1 cellular context compared by ENCODE assay signal in the genomic region with DNA sequence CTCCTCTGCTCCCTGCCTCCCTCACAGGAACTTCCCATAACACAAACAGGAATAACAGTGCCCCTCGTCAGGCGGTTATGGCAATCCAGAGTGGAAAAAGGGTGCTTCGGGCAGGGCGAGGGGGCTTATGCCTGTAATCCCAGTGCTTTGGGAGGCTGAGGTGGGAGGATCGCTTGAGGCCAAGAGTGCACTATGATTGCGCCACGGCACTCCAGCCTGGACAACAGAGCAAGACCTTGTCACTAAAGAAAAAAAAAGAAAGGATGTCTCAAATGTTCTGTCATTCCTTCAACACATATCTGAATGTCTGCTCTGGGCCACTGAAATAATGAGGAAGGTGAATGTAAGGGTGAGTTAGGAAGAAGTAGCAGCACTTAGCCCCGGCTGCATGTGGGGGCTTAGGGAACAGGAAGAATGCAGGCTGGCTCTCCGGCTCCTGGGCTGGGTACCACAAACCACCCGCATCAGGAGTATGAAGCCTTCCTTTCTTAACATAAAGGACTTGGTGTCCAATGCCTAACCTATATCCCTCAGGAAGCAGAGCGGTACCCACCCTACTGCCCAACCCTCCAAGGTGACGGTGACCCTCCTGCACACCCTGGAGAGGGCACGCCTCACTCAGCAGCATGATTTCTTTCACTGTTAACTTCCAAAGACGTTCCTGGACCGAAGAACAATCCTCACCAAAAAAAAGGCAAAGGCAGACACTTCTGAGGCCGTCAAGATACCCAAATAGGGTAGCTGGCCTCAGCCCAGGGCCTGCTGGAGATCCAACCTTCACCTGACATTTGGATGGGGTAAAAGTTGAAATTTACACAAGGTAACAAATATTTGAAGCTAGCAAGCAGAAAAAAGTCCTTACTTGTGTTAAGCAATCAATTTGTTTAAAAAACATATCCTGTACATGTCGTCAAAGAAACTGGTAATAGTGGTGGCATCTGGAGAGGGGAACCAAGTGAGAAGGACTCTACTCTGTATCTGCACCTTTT.
TF ChIP-seq lines count a peak whose summit lies in the region.

No MANE protein-coding gene starts in this region.

TF ChIP-seq in HepG2, 621 proteins besides CTCF, POLR2A, EP300 and RAD21:
- TF ChIP-seq PPARG (CRISPR knock-in tag; conservative IDR thresholded peaks at IDR 0.05) (peak; percentile 78), TAF15 (IDR thresholded peaks at IDR 0.05; ENCODE audit: low read depth, low read length, poor library complexity, severe bottlenecking) (no peak), ZNF121 (CRISPR knock-in tag; IDR thresholded peaks at IDR 0.05) (peak; percentile 92), ZSCAN29 (CRISPR knock-in tag; conservative IDR thresholded peaks at IDR 0.05) (no peak), ZC3H4 (CRISPR knock-in tag; IDR thresholded peaks at IDR 0.05; ENCODE audit: borderline replicate concordance) (no peak), ETV5 (CRISPR knock-in tag; IDR thresholded peaks at IDR 0.05; ENCODE audit: borderline replicate concordance) (no peak), ISX (CRISPR knock-in tag; conservative IDR thresholded peaks at IDR 0.05) (no peak), TSC22D2 (CRISPR knock-in tag; IDR thresholded peaks at IDR 0.05; ENCODE audit: borderline replicate concordance) (no peak), MXI1 (IDR thresholded peaks at IDR 0.05; ENCODE audit: borderline replicate concordance, low read depth, low read length) (no peak), BHLHE40 (IDR thresholded peaks at IDR 0.05; ENCODE audit: low read length) (no peak), BCL6 (CRISPR knock-in tag; IDR thresholded peaks at IDR 0.05) (peak; percentile 34; the same call in 1 of the 2 replicates), ZNF614 (CRISPR knock-in tag; IDR thresholded peaks at IDR 0.05; ENCODE audit: borderline replicate concordance) (no peak), NR2F6 (IDR thresholded peaks at IDR 0.05) (no peak), NR2F6 (CRISPR knock-in tag; IDR thresholded peaks at IDR 0.05) (no peak), CEBPG (CRISPR knock-in tag; IDR thresholded peaks at IDR 0.05) (peak; percentile 52), KMT2B (CRISPR knock-in tag; IDR thresholded peaks at IDR 0.05) (no peak), KLF9 (CRISPR knock-in tag; IDR thresholded peaks at IDR 0.05; ENCODE audit: low read depth) (no peak), ZNF124 (CRISPR knock-in tag; IDR thresholded peaks at IDR 0.05) (0 out of 2 replicates have a peak, but pooled peaks have one; percentile 21), BRCA1 (CRISPR knock-in tag; IDR thresholded peaks at IDR 0.05) (no peak)
- TF ChIP-seq, protein P1, sequence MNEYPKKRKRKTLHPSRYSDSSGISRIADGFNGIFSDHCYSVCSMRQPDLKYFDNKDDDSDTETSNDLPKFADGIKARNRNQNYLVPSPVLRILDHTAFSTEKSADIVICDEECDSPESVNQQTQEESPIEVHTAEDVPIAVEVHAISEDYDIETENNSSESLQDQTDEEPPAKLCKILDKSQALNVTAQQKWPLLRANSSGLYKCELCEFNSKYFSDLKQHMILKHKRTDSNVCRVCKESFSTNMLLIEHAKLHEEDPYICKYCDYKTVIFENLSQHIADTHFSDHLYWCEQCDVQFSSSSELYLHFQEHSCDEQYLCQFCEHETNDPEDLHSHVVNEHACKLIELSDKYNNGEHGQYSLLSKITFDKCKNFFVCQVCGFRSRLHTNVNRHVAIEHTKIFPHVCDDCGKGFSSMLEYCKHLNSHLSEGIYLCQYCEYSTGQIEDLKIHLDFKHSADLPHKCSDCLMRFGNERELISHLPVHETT (CRISPR knock-in tag; conservative IDR thresholded peaks at IDR 0.05): no peak
- TF ChIP-seq, protein P2, sequence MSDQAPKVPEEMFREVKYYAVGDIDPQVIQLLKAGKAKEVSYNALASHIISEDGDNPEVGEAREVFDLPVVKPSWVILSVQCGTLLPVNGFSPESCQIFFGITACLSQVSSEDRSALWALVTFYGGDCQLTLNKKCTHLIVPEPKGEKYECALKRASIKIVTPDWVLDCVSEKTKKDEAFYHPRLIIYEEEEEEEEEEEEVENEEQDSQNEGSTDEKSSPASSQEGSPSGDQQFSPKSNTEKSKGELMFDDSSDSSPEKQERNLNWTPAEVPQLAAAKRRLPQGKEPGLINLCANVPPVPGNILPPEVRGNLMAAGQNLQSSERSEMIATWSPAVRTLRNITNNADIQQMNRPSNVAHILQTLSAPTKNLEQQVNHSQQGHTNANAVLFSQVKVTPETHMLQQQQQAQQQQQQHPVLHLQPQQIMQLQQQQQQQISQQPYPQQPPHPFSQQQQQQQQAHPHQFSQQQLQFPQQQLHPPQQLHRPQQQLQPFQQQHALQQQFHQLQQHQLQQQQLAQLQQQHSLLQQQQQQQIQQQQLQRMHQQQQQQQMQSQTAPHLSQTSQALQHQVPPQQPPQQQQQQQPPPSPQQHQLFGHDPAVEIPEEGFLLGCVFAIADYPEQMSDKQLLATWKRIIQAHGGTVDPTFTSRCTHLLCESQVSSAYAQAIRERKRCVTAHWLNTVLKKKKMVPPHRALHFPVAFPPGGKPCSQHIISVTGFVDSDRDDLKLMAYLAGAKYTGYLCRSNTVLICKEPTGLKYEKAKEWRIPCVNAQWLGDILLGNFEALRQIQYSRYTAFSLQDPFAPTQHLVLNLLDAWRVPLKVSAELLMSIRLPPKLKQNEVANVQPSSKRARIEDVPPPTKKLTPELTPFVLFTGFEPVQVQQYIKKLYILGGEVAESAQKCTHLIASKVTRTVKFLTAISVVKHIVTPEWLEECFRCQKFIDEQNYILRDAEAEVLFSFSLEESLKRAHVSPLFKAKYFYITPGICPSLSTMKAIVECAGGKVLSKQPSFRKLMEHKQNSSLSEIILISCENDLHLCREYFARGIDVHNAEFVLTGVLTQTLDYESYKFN (CRISPR knock-in tag; conservative IDR thresholded peaks at IDR 0.05): 0 out of 2 replicates have a peak, but pooled peaks have one; percentile 29
- TF ChIP-seq, protein P3, sequence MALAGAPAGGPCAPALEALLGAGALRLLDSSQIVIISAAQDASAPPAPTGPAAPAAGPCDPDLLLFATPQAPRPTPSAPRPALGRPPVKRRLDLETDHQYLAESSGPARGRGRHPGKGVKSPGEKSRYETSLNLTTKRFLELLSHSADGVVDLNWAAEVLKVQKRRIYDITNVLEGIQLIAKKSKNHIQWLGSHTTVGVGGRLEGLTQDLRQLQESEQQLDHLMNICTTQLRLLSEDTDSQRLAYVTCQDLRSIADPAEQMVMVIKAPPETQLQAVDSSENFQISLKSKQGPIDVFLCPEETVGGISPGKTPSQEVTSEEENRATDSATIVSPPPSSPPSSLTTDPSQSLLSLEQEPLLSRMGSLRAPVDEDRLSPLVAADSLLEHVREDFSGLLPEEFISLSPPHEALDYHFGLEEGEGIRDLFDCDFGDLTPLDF (CRISPR knock-in tag; IDR thresholded peaks at IDR 0.05): no peak
- TF ChIP-seq, protein P4, sequence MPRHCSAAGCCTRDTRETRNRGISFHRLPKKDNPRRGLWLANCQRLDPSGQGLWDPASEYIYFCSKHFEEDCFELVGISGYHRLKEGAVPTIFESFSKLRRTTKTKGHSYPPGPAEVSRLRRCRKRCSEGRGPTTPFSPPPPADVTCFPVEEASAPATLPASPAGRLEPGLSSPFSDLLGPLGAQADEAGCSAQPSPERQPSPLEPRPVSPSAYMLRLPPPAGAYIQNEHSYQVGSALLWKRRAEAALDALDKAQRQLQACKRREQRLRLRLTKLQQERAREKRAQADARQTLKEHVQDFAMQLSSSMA (CRISPR knock-in tag; IDR thresholded peaks at IDR 0.05): no peak
- TF ChIP-seq, protein P5, sequence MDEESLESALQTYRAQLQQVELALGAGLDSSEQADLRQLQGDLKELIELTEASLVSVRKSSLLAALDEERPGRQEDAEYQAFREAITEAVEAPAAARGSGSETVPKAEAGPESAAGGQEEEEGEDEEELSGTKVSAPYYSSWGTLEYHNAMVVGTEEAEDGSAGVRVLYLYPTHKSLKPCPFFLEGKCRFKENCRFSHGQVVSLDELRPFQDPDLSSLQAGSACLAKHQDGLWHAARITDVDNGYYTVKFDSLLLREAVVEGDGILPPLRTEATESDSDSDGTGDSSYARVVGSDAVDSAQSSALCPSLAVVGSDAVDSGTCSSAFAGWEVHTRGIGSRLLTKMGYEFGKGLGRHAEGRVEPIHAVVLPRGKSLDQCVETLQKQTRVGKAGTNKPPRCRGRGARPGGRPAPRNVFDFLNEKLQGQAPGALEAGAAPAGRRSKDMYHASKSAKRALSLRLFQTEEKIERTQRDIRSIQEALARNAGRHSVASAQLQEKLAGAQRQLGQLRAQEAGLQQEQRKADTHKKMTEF (CRISPR knock-in tag; IDR thresholded peaks at IDR 0.05): no peak
- TF ChIP-seq, protein P6, sequence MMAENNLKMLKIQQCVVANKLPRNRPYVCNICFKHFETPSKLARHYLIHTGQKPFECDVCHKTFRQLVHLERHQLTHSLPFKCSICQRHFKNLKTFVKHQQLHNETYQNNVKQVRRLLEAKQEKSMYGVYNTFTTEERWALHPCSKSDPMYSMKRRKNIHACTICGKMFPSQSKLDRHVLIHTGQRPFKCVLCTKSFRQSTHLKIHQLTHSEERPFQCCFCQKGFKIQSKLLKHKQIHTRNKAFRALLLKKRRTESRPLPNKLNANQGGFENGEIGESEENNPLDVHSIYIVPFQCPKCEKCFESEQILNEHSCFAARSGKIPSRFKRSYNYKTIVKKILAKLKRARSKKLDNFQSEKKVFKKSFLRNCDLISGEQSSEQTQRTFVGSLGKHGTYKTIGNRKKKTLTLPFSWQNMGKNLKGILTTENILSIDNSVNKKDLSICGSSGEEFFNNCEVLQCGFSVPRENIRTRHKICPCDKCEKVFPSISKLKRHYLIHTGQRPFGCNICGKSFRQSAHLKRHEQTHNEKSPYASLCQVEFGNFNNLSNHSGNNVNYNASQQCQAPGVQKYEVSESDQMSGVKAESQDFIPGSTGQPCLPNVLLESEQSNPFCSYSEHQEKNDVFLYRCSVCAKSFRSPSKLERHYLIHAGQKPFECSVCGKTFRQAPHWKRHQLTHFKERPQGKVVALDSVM (CRISPR knock-in tag; IDR thresholded peaks at IDR 0.05): peak; percentile 94
- TF ChIP-seq, protein P7, sequence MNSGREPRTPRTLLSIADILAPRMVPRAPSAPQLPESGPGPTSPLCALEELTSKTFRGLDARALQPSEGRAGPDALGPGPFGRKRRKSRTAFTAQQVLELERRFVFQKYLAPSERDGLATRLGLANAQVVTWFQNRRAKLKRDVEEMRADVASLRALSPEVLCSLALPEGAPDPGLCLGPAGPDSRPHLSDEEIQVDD (CRISPR knock-in tag; IDR thresholded peaks at IDR 0.05; ENCODE audit: borderline replicate concordance): no peak
- TF ChIP-seq, protein P8, sequence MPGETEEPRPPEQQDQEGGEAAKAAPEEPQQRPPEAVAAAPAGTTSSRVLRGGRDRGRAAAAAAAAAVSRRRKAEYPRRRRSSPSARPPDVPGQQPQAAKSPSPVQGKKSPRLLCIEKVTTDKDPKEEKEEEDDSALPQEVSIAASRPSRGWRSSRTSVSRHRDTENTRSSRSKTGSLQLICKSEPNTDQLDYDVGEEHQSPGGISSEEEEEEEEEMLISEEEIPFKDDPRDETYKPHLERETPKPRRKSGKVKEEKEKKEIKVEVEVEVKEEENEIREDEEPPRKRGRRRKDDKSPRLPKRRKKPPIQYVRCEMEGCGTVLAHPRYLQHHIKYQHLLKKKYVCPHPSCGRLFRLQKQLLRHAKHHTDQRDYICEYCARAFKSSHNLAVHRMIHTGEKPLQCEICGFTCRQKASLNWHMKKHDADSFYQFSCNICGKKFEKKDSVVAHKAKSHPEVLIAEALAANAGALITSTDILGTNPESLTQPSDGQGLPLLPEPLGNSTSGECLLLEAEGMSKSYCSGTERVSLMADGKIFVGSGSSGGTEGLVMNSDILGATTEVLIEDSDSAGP (CRISPR knock-in tag; IDR thresholded peaks at IDR 0.05; ENCODE audit: borderline replicate concordance): no peak
- TF ChIP-seq, protein P9, sequence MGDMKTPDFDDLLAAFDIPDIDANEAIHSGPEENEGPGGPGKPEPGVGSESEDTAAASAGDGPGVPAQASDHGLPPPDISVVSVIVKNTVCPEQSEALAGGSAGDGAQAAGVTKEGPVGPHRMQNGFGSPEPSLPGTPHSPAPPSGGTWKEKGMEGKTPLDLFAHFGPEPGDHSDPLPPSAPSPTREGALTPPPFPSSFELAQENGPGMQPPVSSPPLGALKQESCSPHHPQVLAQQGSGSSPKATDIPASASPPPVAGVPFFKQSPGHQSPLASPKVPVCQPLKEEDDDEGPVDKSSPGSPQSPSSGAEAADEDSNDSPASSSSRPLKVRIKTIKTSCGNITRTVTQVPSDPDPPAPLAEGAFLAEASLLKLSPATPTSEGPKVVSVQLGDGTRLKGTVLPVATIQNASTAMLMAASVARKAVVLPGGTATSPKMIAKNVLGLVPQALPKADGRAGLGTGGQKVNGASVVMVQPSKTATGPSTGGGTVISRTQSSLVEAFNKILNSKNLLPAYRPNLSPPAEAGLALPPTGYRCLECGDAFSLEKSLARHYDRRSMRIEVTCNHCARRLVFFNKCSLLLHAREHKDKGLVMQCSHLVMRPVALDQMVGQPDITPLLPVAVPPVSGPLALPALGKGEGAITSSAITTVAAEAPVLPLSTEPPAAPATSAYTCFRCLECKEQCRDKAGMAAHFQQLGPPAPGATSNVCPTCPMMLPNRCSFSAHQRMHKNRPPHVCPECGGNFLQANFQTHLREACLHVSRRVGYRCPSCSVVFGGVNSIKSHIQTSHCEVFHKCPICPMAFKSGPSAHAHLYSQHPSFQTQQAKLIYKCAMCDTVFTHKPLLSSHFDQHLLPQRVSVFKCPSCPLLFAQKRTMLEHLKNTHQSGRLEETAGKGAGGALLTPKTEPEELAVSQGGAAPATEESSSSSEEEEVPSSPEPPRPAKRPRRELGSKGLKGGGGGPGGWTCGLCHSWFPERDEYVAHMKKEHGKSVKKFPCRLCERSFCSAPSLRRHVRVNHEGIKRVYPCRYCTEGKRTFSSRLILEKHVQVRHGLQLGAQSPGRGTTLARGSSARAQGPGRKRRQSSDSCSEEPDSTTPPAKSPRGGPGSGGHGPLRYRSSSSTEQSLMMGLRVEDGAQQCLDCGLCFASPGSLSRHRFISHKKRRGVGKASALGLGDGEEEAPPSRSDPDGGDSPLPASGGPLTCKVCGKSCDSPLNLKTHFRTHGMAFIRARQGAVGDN (CRISPR knock-in tag; IDR thresholded peaks at IDR 0.05): 0 out of 2 replicates have a peak, but pooled peaks have one; percentile 12
- TF ChIP-seq, protein P10, sequence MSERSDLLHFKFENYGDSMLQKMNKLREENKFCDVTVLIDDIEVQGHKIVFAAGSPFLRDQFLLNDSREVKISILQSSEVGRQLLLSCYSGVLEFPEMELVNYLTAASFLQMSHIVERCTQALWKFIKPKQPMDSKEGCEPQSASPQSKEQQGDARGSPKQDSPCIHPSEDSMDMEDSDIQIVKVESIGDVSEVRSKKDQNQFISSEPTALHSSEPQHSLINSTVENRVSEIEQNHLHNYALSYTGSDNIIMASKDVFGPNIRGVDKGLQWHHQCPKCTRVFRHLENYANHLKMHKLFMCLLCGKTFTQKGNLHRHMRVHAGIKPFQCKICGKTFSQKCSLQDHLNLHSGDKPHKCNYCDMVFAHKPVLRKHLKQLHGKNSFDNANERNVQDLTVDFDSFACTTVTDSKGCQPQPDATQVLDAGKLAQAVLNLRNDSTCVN (CRISPR knock-in tag; IDR thresholded peaks at IDR 0.05; ENCODE audit: borderline replicate concordance): no peak
TF ChIP-seq in HepG2: peak in this region for 8.
